In genomic region chr12:6235499-6235898, GRCh38 we compare ENCODE assay signal across 1 cellular context.
TF ChIP-seq lines count a peak whose summit lies in the region.

No MANE protein-coding gene starts in this region.

TF ChIP-seq in HEK293, 187 proteins besides CTCF, POLR2A, EP300 and RAD21 (continued from another document and continues in another):
- peak; percentile 95 for TF ChIP-seq ZNF600 (tag by site-specific recombination; IDR thresholded peaks at IDR 0.05)
- TF ChIP-seq ZNF610 (tag by site-specific recombination; IDR thresholded peaks at IDR 0.05; ENCODE audit: borderline replicate concordance): no peak
- no peak for TF ChIP-seq ZNF132 (tag by site-specific recombination; IDR thresholded peaks at IDR 0.05; ENCODE audit: borderline replicate concordance)
- TF ChIP-seq, protein P1, sequence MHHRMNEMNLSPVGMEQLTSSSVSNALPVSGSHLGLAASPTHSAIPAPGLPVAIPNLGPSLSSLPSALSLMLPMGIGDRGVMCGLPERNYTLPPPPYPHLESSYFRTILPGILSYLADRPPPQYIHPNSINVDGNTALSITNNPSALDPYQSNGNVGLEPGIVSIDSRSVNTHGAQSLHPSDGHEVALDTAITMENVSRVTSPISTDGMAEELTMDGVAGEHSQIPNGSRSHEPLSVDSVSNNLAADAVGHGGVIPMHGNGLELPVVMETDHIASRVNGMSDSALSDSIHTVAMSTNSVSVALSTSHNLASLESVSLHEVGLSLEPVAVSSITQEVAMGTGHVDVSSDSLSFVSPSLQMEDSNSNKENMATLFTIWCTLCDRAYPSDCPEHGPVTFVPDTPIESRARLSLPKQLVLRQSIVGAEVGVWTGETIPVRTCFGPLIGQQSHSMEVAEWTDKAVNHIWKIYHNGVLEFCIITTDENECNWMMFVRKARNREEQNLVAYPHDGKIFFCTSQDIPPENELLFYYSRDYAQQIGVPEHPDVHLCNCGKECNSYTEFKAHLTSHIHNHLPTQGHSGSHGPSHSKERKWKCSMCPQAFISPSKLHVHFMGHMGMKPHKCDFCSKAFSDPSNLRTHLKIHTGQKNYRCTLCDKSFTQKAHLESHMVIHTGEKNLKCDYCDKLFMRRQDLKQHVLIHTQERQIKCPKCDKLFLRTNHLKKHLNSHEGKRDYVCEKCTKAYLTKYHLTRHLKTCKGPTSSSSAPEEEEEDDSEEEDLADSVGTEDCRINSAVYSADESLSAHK (tag by site-specific recombination; IDR thresholded peaks at IDR 0.05): peak; percentile 87
- TF ChIP-seq, protein P2, sequence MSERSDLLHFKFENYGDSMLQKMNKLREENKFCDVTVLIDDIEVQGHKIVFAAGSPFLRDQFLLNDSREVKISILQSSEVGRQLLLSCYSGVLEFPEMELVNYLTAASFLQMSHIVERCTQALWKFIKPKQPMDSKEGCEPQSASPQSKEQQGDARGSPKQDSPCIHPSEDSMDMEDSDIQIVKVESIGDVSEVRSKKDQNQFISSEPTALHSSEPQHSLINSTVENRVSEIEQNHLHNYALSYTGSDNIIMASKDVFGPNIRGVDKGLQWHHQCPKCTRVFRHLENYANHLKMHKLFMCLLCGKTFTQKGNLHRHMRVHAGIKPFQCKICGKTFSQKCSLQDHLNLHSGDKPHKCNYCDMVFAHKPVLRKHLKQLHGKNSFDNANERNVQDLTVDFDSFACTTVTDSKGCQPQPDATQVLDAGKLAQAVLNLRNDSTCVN (tag by site-specific recombination; optimal IDR thresholded peaks at IDR 0.05): no peak
- TF ChIP-seq ZNF311 (tag by site-specific recombination; IDR thresholded peaks at IDR 0.05; ENCODE audit: borderline replicate concordance): no peak
- TF ChIP-seq HOXD13 (CRISPR knock-in tag; IDR thresholded peaks at IDR 0.05; ENCODE audit: borderline replicate concordance): no peak
- TF ChIP-seq PRDM10 (tag by site-specific recombination; IDR thresholded peaks at IDR 0.05): peak; percentile 55
- TF ChIP-seq ZBTB17 (tag by site-specific recombination; IDR thresholded peaks at IDR 0.05): peak; percentile 40; the same call in 1 of the 2 replicates
- TF ChIP-seq ZSCAN23 (tag by site-specific recombination; IDR thresholded peaks at IDR 0.05): no peak
- TF ChIP-seq ZNF580 (tag by site-specific recombination; IDR thresholded peaks at IDR 0.05): no peak
- TF ChIP-seq, protein P3, sequence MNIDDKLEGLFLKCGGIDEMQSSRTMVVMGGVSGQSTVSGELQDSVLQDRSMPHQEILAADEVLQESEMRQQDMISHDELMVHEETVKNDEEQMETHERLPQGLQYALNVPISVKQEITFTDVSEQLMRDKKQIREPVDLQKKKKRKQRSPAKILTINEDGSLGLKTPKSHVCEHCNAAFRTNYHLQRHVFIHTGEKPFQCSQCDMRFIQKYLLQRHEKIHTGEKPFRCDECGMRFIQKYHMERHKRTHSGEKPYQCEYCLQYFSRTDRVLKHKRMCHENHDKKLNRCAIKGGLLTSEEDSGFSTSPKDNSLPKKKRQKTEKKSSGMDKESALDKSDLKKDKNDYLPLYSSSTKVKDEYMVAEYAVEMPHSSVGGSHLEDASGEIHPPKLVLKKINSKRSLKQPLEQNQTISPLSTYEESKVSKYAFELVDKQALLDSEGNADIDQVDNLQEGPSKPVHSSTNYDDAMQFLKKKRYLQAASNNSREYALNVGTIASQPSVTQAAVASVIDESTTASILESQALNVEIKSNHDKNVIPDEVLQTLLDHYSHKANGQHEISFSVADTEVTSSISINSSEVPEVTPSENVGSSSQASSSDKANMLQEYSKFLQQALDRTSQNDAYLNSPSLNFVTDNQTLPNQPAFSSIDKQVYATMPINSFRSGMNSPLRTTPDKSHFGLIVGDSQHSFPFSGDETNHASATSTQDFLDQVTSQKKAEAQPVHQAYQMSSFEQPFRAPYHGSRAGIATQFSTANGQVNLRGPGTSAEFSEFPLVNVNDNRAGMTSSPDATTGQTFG (tag by site-specific recombination; IDR thresholded peaks at IDR 0.05; ENCODE audit: borderline replicate concordance): no peak
- no peak for TF ChIP-seq ZNF654 (tag by site-specific recombination; IDR thresholded peaks at IDR 0.05; ENCODE audit: low read depth)
- TF ChIP-seq ZNF621 (tag by site-specific recombination; IDR thresholded peaks at IDR 0.05): no peak
- peak; percentile 89 for TF ChIP-seq OSR2 (tag by site-specific recombination; IDR thresholded peaks at IDR 0.05)
- no peak for TF ChIP-seq ZNF707 (tag by site-specific recombination; IDR thresholded peaks at IDR 0.05)
- TF ChIP-seq ZNF558 (tag by site-specific recombination; IDR thresholded peaks at IDR 0.05): no peak
- TF ChIP-seq SP7 (tag by site-specific recombination; IDR thresholded peaks at IDR 0.05): peak; percentile 94
- no peak for TF ChIP-seq ZNF184 (tag by site-specific recombination; IDR thresholded peaks at IDR 0.05)
- no peak for TF ChIP-seq ZNF19 (tag by site-specific recombination; IDR thresholded peaks at IDR 0.05; ENCODE audit: low read depth)
- TF ChIP-seq ZNF518A (tag by site-specific recombination; conservative IDR thresholded peaks at IDR 0.05; ENCODE audit: low read depth): no peak
- TF ChIP-seq TRIM28 (IDR thresholded peaks at IDR 0.05; ENCODE audit: borderline replicate concordance, low read length): peak; percentile 92
- no peak for TF ChIP-seq REPIN1 (tag by site-specific recombination; IDR thresholded peaks at IDR 0.05; ENCODE audit: low read depth)
- no peak for TF ChIP-seq HOXA7 (CRISPR knock-in tag; IDR thresholded peaks at IDR 0.05; ENCODE audit: borderline replicate concordance)
- no peak for TF ChIP-seq YY1 (tag by site-specific recombination; IDR thresholded peaks at IDR 0.05)
- TF ChIP-seq BCL6B (tag by site-specific recombination; IDR thresholded peaks at IDR 0.05): no peak
- TF ChIP-seq ZNF248 (tag by site-specific recombination; IDR thresholded peaks at IDR 0.05): no peak
- TF ChIP-seq ZBTB7A (tag by site-specific recombination; IDR thresholded peaks at IDR 0.05; ENCODE audit: low read depth): no peak
- TF ChIP-seq MZF1 (tag by site-specific recombination; IDR thresholded peaks at IDR 0.05; ENCODE audit: borderline replicate concordance): no peak
- no peak for TF ChIP-seq ZNF223 (tag by site-specific recombination; IDR thresholded peaks at IDR 0.05)
- peak; percentile 54 for TF ChIP-seq ZXDB (tag by site-specific recombination; IDR thresholded peaks at IDR 0.05)
- TF ChIP-seq ZNF624 (tag by site-specific recombination; IDR thresholded peaks at IDR 0.05): no peak
- TF ChIP-seq ZNF266 (tag by site-specific recombination; IDR thresholded peaks at IDR 0.05; ENCODE audit: low read depth): no peak
- no peak for TF ChIP-seq ZNF561 (tag by site-specific recombination; IDR thresholded peaks at IDR 0.05; ENCODE audit: borderline replicate concordance)
- TF ChIP-seq BCL11B (tag by site-specific recombination; IDR thresholded peaks at IDR 0.05; ENCODE audit: low read depth): no peak
- no peak for TF ChIP-seq ZNF488 (tag by site-specific recombination; IDR thresholded peaks at IDR 0.05)
- TF ChIP-seq ZNF214 (tag by site-specific recombination; IDR thresholded peaks at IDR 0.05; ENCODE audit: borderline replicate concordance): no peak
- TF ChIP-seq FEZF1 (tag by site-specific recombination; IDR thresholded peaks at IDR 0.05): peak; percentile 86
- TF ChIP-seq, protein P4, sequence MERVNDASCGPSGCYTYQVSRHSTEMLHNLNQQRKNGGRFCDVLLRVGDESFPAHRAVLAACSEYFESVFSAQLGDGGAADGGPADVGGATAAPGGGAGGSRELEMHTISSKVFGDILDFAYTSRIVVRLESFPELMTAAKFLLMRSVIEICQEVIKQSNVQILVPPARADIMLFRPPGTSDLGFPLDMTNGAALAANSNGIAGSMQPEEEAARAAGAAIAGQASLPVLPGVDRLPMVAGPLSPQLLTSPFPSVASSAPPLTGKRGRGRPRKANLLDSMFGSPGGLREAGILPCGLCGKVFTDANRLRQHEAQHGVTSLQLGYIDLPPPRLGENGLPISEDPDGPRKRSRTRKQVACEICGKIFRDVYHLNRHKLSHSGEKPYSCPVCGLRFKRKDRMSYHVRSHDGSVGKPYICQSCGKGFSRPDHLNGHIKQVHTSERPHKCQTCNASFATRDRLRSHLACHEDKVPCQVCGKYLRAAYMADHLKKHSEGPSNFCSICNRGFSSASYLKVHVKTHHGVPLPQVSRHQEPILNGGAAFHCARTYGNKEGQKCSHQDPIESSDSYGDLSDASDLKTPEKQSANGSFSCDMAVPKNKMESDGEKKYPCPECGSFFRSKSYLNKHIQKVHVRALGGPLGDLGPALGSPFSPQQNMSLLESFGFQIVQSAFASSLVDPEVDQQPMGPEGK (tag by site-specific recombination; IDR thresholded peaks at IDR 0.05): peak; percentile 78
- TF ChIP-seq ZNF140 (tag by site-specific recombination; IDR thresholded peaks at IDR 0.05): no peak
- no peak for TF ChIP-seq MEIS1 (CRISPR knock-in tag; IDR thresholded peaks at IDR 0.05; ENCODE audit: borderline replicate concordance)
- TF ChIP-seq GFI1B (tag by site-specific recombination; IDR thresholded peaks at IDR 0.05): no peak
- no peak for TF ChIP-seq ZNF792 (tag by site-specific recombination; IDR thresholded peaks at IDR 0.05)
- no peak for TF ChIP-seq ZNF138 (tag by site-specific recombination; IDR thresholded peaks at IDR 0.05; ENCODE audit: borderline replicate concordance)
- TF ChIP-seq ZIC2 (tag by site-specific recombination; IDR thresholded peaks at IDR 0.05): peak; percentile 13; the same call in 1 of the 2 replicates
- TF ChIP-seq ZNF658 (tag by site-specific recombination; IDR thresholded peaks at IDR 0.05): no peak
